ENCODE assay signal across 9 cellular contexts in genomic region chr1:2091611-2092604, GRCh38. TPM values are rescaled to one million over a fixed set of nuclear protein-coding genes. Genes with fewer than 3 reads are reported as not detected.
A peak's percentile ranks its signal among the peaks of the same experiment; 100 is the strongest.
DNase-seq lines count a peak whose midpoint lies in the region; ATAC-seq, FAIRE-seq and TF ChIP-seq lines count a peak whose summit lies in the region.
"Had no signal": no experiment of that assay in that cellular context is flagged by ENCODE, and none has a peak within 500 bp of the region (broad histone marks: within the 10 kb centered on the region; RNA-seq: fewer than 3 reads in every experiment).

No MANE protein-coding gene starts in this region.

- peak; percentile 53 for TF ChIP-seq RAD21 in GM12878 (IDR thresholded peaks at IDR 0.05; ENCODE audit: insufficient read depth, low read depth, low read length)

- no TSS peak for BruUV-seq in GM12878 (replicated peaks; lab: Mats Ljungman, UMichigan)

- no peak overlapping the region for H3K4me3 ChIP-seq in GM12878
- H3K4me3 ChIP-seq in left lung = no peak overlapping the region
- H3K4me3 ChIP-seq in prostate gland = no peak overlapping the region

- no peak for TF ChIP-seq EP300 in GM12878 (IDR thresholded peaks at IDR 0.05; ENCODE audit: borderline replicate concordance in 1 of 2, control insufficient read depth in 1 of 2, low read depth in 2 of 2, low read length in 2 of 2)

- TF ChIP-seq POLR2A in GM12878 (IDR thresholded peaks at IDR 0.05; ENCODE audit: low read depth, low read length) (no peak), prostate gland (IDR thresholded peaks at IDR 0.05) (no peak)

- ATAC-seq in GM12878 (no peak), left lung (peak; percentile 28), GM18907 (IDR thresholded peaks at IDR 0.05; ENCODE audit: unreplicated experiment) (no peak)

- no peaks in the 10 kb centered on the region for H3K27me3 ChIP-seq in GM12878 (replicated peaks in 1 of 2; ENCODE audit: control insufficient read depth in 2 of 2, insufficient read depth in 2 of 2, low read length in 1 of 2)
- peaks cover 0 to 8% of the 10 kb centered on the region in 2 donors for H3K27me3 ChIP-seq in left lung
- H3K27me3 ChIP-seq in prostate gland (replicated peaks; ENCODE audit: insufficient read depth) = no peaks in the 10 kb centered on the region

- H3K9ac ChIP-seq in GM12878 (ENCODE audit: control insufficient read depth, insufficient read depth, low read length) = no peak overlapping the region

- peak; percentile 46 to 62 (median 55); a peak in 5 of 6 replicates for TF ChIP-seq CTCF in GM12878 (IDR thresholded peaks at IDR 0.05 in 2 of 3, conservative IDR thresholded peaks at IDR 0.05 in 1 of 3; ENCODE audit: control insufficient read depth in 2 of 3, extremely low read depth in 1 of 3, insufficient read depth in 1 of 3, low read depth in 3 of 3, low read length in 3 of 3)
- peak in 1 of 2 donors; percentile 66 for TF ChIP-seq CTCF in left lung (IDR thresholded peaks at IDR 0.05)
- peak in 2 of 4 experiments; percentile 12 to 20 for TF ChIP-seq CTCF in prostate gland (IDR thresholded peaks at IDR 0.05)

- no peak for FAIRE-seq in GM12878 (lab: Jason Lieb, UNC)

- peak; percentile 48 for DNase-seq in ELR (ENCODE audit: low read depth)
- DNase-seq in SKM-1 (lab: John Stamatoyannopoulos, UW; ENCODE audit: unreplicated experiment) = peak; percentile 62
- no peak for DNase-seq in GM12878 (ENCODE audit: low read depth, low spot score)
- DNase-seq in left lung = no peak
- peak; percentile 23 for DNase-seq in stimulated activated CD8-positive, alpha-beta memory T cell treated with anti-CD3 and anti-CD28 coated beads, Interleukin-7, amount 100 ng/mL, for 24 hours (ENCODE audit: low read depth)
- DNase-seq in OCI-M2 (lab: John Stamatoyannopoulos, UW; ENCODE audit: unreplicated experiment) = no peak
- DNase-seq in prostate gland (ENCODE audit: low spot score) = no peak

- WGBS in GM12878 (ENCODE audit: insufficient coverage, insufficient replicate concordance, low lambda C conversion rate, missing lambda C conversion rate) = 57% methylated on average over 45 of the region's 48 CpGs
- WGBS in prostate gland = 75% methylated on average over 48 of the region's 48 CpGs

- H3K4me1 ChIP-seq in GM12878 (ENCODE audit: control insufficient read depth, insufficient read depth, low read length) = no peaks in the 10 kb centered on the region
- H3K4me1 ChIP-seq in left lung = no peaks in the 10 kb centered on the region
- H3K4me1 ChIP-seq in prostate gland (replicated peaks) = no peaks in the 10 kb centered on the region

- SMC1A ChIA-PET in GM12878 (lab: Charles Lee; ENCODE audit: uncharacterized antibody, unreplicated experiment) = interaction anchor here (0.8 kb wide), 1 partner anchor 83 kb away, joined by 3 read pairs; no protein-coding TSS in a partner anchor

- no peak overlapping the region for H2AFZ ChIP-seq in GM12878 (ENCODE audit: control insufficient read depth, low read depth, low read length)

- in situ Hi-C loops in GM12878 (cut with MboI) = no loop called here

- intact Hi-C loops in GM12878 (cut with micrococcal nuclease; ENCODE audit: unreplicated experiment) = no loop called here
- intact Hi-C loops in left lung (cut with DNase I) = no loop called here
- intact Hi-C loops in prostate gland (cut with DNase I) = no loop called here

- H3K27ac ChIP-seq in GM12878 (ENCODE audit: control insufficient read depth, insufficient read depth) = no peak overlapping the region
- H3K27ac ChIP-seq in left lung = no peak overlapping the region
- no peak overlapping the region for H3K27ac ChIP-seq in prostate gland

- RAD21 ChIA-PET in GM12878 (lab: Charles Lee; ENCODE audit: unreplicated experiment) = no interaction called here

- no peaks in the 10 kb centered on the region for H4K20me1 ChIP-seq in GM12878 (ENCODE audit: control insufficient read depth, insufficient read depth)

- H3K79me2 ChIP-seq in GM12878 (ENCODE audit: control insufficient read depth, insufficient read depth, low read length) = no peaks in the 10 kb centered on the region

- no peaks in the 10 kb centered on the region for H3K36me3 ChIP-seq in GM12878 (ENCODE audit: control insufficient read depth in 2 of 2, insufficient read depth in 2 of 2, low read length in 1 of 2)
- peaks cover 0 to 8% of the 10 kb centered on the region in 2 donors for H3K36me3 ChIP-seq in left lung
- H3K36me3 ChIP-seq in prostate gland = no peaks in the 10 kb centered on the region

- H3K4me2 ChIP-seq in GM12878 (ENCODE audit: control insufficient read depth, insufficient read depth) = no peak overlapping the region

- POLR2A ChIA-PET in GM12878 (lab: Charles Lee) = no interaction called here

- H3K9me3 ChIP-seq in GM12878 (replicated peaks; ENCODE audit: control insufficient read depth, insufficient read depth, low read length) (peaks cover 1% of the 10 kb centered on the region; the same call in 1 of the 3 replicates), left lung (peaks cover 0 to 4% of the 10 kb centered on the region in 2 donors), prostate gland (no peaks in the 10 kb centered on the region)

- CTCF ChIA-PET in GM12878 (lab: Yijun Ruan, JAX) = interaction anchor here (1.0 to 1.2 kb wide), 2 partner anchors 28 to 48 kb away, joined by 3 to 4 read pairs; no protein-coding TSS in a partner anchor

TF ChIP-seq in GM12878, 131 proteins besides CTCF, POLR2A, EP300 and RAD21:
- TF ChIP-seq SMC3 (IDR thresholded peaks at IDR 0.05; ENCODE audit: borderline replicate concordance, low read length) (peak; percentile 32; the same call in 1 of the 2 replicates), SIX5 (IDR thresholded peaks at IDR 0.05; ENCODE audit: low read depth, low read length, severe bottlenecking) (no peak)

RNA-seq across cellular contexts. Expression of gene PRKCZ, which starts 41.7 kb away (rescaled TPM):
- total RNA-seq in GM12878 (2013; cell fraction: nucleolus; rRNA removed) = 0.44 TPM in 1 of 2 replicates, not detected in the other
- total RNA-seq in GM12878 (2014; rRNA removed) (0.87 and 1.2 TPM in 2 replicates), GM12878 (2014; rRNA removed; fragmentation: Illumina TruSeq; extraction: Trizol) (0.51 and 0.67 TPM in 2 replicates), GM12878 (2021) (1.0 and 1.9 TPM in 2 replicates), left lung (100 to 1,000 TPM; 100 to 129 TPM), prostate gland (10 to 100 TPM; 34.5 to 46.7 TPM)
- polyA plus RNA-seq in GM12878 (2011; ENCODE audit: low read depth) = 9.0 TPM
- polyA plus RNA-seq in GM12878 (2011; rRNA removed) (0.05 TPM in 1 of 2 replicates, not detected in the other), GM12878 (2014; fragmentation: Illumina TruSeq; extraction: Trizol) (0.48 and 0.49 TPM in 2 replicates), GM12878 (2014; fragmentation: Nextera tagmentation; extraction: Ambion mirVana) (under 1 TPM in 1 of 2 experiments, not detected in 1; 0.05 TPM), GM12878 (2014; rRNA removed) (0.41 and 0.71 TPM in 2 replicates), GM12878 (2016; fragmentation: Nextera tagmentation; extraction: Ambion mirVana) (under 1 TPM; 0.64 to 0.68 TPM)
- 0.03 and 0.15 TPM in 2 replicates for polyA plus RNA-seq in GM12878 (2011; cell fraction: cytosol; rRNA removed)
- polyA plus RNA-seq in GM12878 (2011; cell fraction: nucleus; rRNA removed) = 0.16 TPM in 1 of 2 replicates, not detected in the other
- polyA plus RNA-seq in GM12878 (2012) = 3.7 and 4.9 TPM in 2 replicates
- not detected in 2 replicates for polyA minus RNA-seq in GM12878 (2011; rRNA and poly(A)+ RNA removed)
- polyA minus RNA-seq in GM12878 (2011; cell fraction: cytosol; rRNA and poly(A)+ RNA removed) = 0.73 TPM in 1 of 2 replicates, not detected in the other
- polyA minus RNA-seq in GM12878 (2011; cell fraction: nucleus; rRNA and poly(A)+ RNA removed) = 0.29 TPM in 1 of 2 replicates, not detected in the other
- total RNA-seq: HT1080 had no signal

Comparison
In these comparisons a context has a peak if more than half of its experiments do, and no peak if none do; other contexts are left out.
1. DNase-seq: peak in ELR (single experiment), SKM-1 (single experiment) and stimulated activated CD8-positive, alpha-beta memory T cell treated with anti-CD3 and anti-CD28 coated beads, Interleukin-7, amount 100 ng/mL, for 24 hours (single experiment); none in GM12878 (single experiment), left lung (0 of 2), OCI-M2 (single experiment) and prostate gland (single experiment).
2. RNA of gene PRKCZ, which starts 41.7 kb away (total RNA-seq): 100 to 129 TPM in left lung and 34.5 to 46.7 TPM in prostate gland; 0.44 to 1.9 TPM in GM12878; every median in the first group is over 10 times any median in the second.